Comparison of ENCODE assay signal across 28 cellular contexts in the genomic region with DNA sequence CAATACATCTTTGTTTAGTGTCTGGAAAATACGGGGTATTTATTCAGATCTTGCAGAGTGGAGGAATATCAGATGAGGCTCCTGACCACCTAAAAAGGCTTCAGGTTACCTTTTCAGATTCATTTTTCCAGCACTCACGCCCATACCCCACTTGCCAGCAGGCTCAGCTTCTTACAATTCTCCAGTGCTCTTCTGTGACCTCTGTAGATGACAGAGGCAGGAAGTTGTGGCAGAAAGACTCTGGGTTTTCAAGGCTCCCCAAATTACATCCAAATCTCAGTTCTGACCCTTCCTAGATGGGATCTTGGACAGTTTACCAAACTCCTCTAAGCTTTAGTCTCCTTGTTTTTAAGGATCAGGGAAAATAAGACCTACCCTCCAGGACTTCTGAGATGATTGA.
DNase-seq lines count a peak whose midpoint lies in the region; ATAC-seq, FAIRE-seq and TF ChIP-seq lines count a peak whose summit lies in the region.
"Had no signal": no experiment of that assay in that cellular context is flagged by ENCODE, and none has a peak within 500 bp of the region (broad histone marks: within the 10 kb centered on the region; RNA-seq: fewer than 3 reads in every experiment).

No MANE protein-coding gene starts in this region.

- no peaks in the 10 kb centered on the region for H3K9me2 ChIP-seq in PC-3 (replicated peaks; ENCODE audit: low read length)

- H3K27ac ChIP-seq in PC-3 (ENCODE audit: low read length): peak overlapping the region; percentile 92
- H3K27ac ChIP-seq: C4-2B, epithelial cell of prostate, right lobe of liver, suprapubic skin, uterus had no signal

- peaks cover 12% of the 10 kb centered on the region; the same call in 1 of the 2 replicates for H3K36me3 ChIP-seq in PC-3 (ENCODE audit: low read depth, low read length)
- H3K36me3 ChIP-seq: Peyer's patch, right lobe of liver, suprapubic skin, uterus had no signal

- no peaks in the 10 kb centered on the region for H3K27me3 Mint-ChIP-seq in activated T-cell treated with anti-CD3 and anti-CD28 coated beads, Interleukin-2, amount 50 U/mL, for 4 hours (ENCODE audit: low read depth)
- H3K27me3 Mint-ChIP-seq in activated naive CD8-positive, alpha-beta T cell treated with anti-CD3 and anti-CD28 coated beads for 36 hours: no peaks in the 10 kb centered on the region
- H3K27me3 Mint-ChIP-seq in natural killer cell treated with Interleukin-12 subunit alpha and Interleukin-12 subunit beta and Interleukin-15 and Interleukin-18, amount 100 ng/mL, for 72 hours: no peaks in the 10 kb centered on the region

- no peak for TF ChIP-seq POLR2A in GM12892 (IDR thresholded peaks at IDR 0.05; ENCODE audit: low read depth, low read length)

- no peak overlapping the region for H3K4me3 ChIP-seq in PC-3 (ENCODE audit: low read length)
- H3K4me3 ChIP-seq: Peyer's patch, right lobe of liver, suprapubic skin, uterus had no signal

- no peaks in the 10 kb centered on the region for H3K79me2 ChIP-seq in PC-3 (ENCODE audit: low read length)

- peak overlapping the region; percentile 19 for H3K4me3 Mint-ChIP-seq in activated T-cell treated with anti-CD3 and anti-CD28 coated beads, Interleukin-2, amount 50 U/mL, for 4 hours
- no peak overlapping the region for H3K4me3 Mint-ChIP-seq in activated naive CD8-positive, alpha-beta T cell treated with anti-CD3 and anti-CD28 coated beads for 36 hours
- peak overlapping the region; percentile 83 for H3K4me3 Mint-ChIP-seq in natural killer cell treated with Interleukin-12 subunit alpha and Interleukin-12 subunit beta and Interleukin-15 and Interleukin-18, amount 100 ng/mL, for 72 hours
- H3K4me3 Mint-ChIP-seq: neural crest cell had no signal

- intact Hi-C loops in PC-3 (cut with micrococcal nuclease): loop anchor here (2.0 to 5.0 kb wide), 2 partner anchors 45 to 58 kb away; no protein-coding TSS in a partner anchor

- H2AFZ ChIP-seq in PC-3 (ENCODE audit: low read length): no peak overlapping the region

- in situ Hi-C loops in ACHN (cut with HindIII; ENCODE audit: low pct_ligation_motif_present, low pct_unique_long_range_greater_than_20kb, low sequenced_read_pairs): no loop called here

- no peak for FAIRE-seq in GM12892 (lab: Jason Lieb, UNC)
- FAIRE-seq: astrocyte, G401.6 had no signal

- H3K9ac ChIP-seq in PC-3 (ENCODE audit: low read length): no peak overlapping the region

- H3K9me3 Mint-ChIP-seq in activated T-cell treated with anti-CD3 and anti-CD28 coated beads, Interleukin-2, amount 50 U/mL, for 4 hours: no peaks in the 10 kb centered on the region
- peaks cover 2% of the 10 kb centered on the region for H3K9me3 Mint-ChIP-seq in activated naive CD8-positive, alpha-beta T cell treated with anti-CD3 and anti-CD28 coated beads for 36 hours
- H3K9me3 Mint-ChIP-seq in natural killer cell treated with Interleukin-12 subunit alpha and Interleukin-12 subunit beta and Interleukin-15 and Interleukin-18, amount 100 ng/mL, for 72 hours: peaks cover 3% of the 10 kb centered on the region
- H3K9me3 Mint-ChIP-seq: H9, neural crest cell had no signal

- no peaks in the 10 kb centered on the region for H3K27me3 ChIP-seq in PC-3 (ENCODE audit: low read length)
- H3K27me3 ChIP-seq: Peyer's patch, right lobe of liver, suprapubic skin, uterus had no signal

- peaks cover 87% of the 10 kb centered on the region for H3K4me1 Mint-ChIP-seq in activated T-cell treated with anti-CD3 and anti-CD28 coated beads, Interleukin-2, amount 50 U/mL, for 4 hours (ENCODE audit: low read depth)
- H3K4me1 Mint-ChIP-seq in activated naive CD8-positive, alpha-beta T cell treated with anti-CD3 and anti-CD28 coated beads for 36 hours: peaks cover 87% of the 10 kb centered on the region
- H3K4me1 Mint-ChIP-seq in natural killer cell treated with Interleukin-12 subunit alpha and Interleukin-12 subunit beta and Interleukin-15 and Interleukin-18, amount 100 ng/mL, for 72 hours (ENCODE audit: low read depth in 2 of 2): peaks cover 76% of the 10 kb centered on the region in 2 donors
- H3K4me1 Mint-ChIP-seq: neural crest cell had no signal

- H3K36me3 Mint-ChIP-seq in activated T-cell treated with anti-CD3 and anti-CD28 coated beads, Interleukin-2, amount 50 U/mL, for 4 hours (ENCODE audit: insufficient read depth): peaks cover 11% of the 10 kb centered on the region
- H3K36me3 Mint-ChIP-seq in activated naive CD8-positive, alpha-beta T cell treated with anti-CD3 and anti-CD28 coated beads for 36 hours: peaks cover 15% of the 10 kb centered on the region
- H3K36me3 Mint-ChIP-seq in natural killer cell treated with Interleukin-12 subunit alpha and Interleukin-12 subunit beta and Interleukin-15 and Interleukin-18, amount 100 ng/mL, for 72 hours: peaks cover 21% of the 10 kb centered on the region

- no peak for DNase-seq in activated T-cell treated with anti-CD3 and anti-CD28 coated beads, Interleukin-2, amount 50 U/mL, for 4 hours
- no peak for DNase-seq in activated T-cell treated with anti-CD3 and anti-CD28 coated beads, Interleukin-2, amount 50 U/mL, for 48 hours
- no peak for DNase-seq in PC-3
- DNase-seq in activated naive CD8-positive, alpha-beta T cell treated with anti-CD3 and anti-CD28 coated beads for 36 hours: no peak
- no peak for DNase-seq in natural killer cell treated with Interleukin-12 subunit alpha and Interleukin-12 subunit beta and Interleukin-15 and Interleukin-18, amount 100 ng/mL, for 72 hours (ENCODE audit: low spot score)
- no peak for DNase-seq in HK-2 (ENCODE audit: unreplicated experiment)
- DNase-seq in GM12892 (ENCODE audit: insufficient read length): no peak
- DNase-seq in ACHN: no peak
- DNase-seq: activated CD8-positive, alpha-beta memory T cell treated with anti-CD3 and anti-CD28 coated beads for 24 hours; activated effector memory CD4-positive, alpha-beta T cell treated with anti-CD3 and anti-CD28 coated beads, Interleukin-2, amount 50 U/mL, for 16 hours; H9; midbrain; MM.1S; NCI-H1436; NCI-H2107; NCI-H510A; NK-92 treated with Interleukin-12 subunit alpha and Interleukin-12 subunit beta, amount 100 ng/mL, for 24 hours; Peyer's patch; posterior cingulate gyrus; right lobe of liver; uterus had no signal

- POLR2A ChIA-PET in PC-3 (lab: Charles Lee; ENCODE audit: unreplicated experiment): no interaction called here

- H3F3A ChIP-seq in PC-3 (ENCODE audit: low read length, unreplicated experiment): peaks cover 14% of the 10 kb centered on the region

- CTCF ChIA-PET in PC-3 (lab: Charles Lee): no interaction called here

- TF ChIP-seq CTCF in PC-3 (conservative IDR thresholded peaks at IDR 0.05; ENCODE audit: low read depth, low read length): no peak

- no peak for ATAC-seq in activated T-cell treated with anti-CD3 and anti-CD28 coated beads, Interleukin-2, amount 50 U/mL, for 4 hours
- no peak for ATAC-seq in PC-3
- ATAC-seq in natural killer cell treated with Interleukin-12 subunit alpha and Interleukin-12 subunit beta and Interleukin-15 and Interleukin-18, amount 100 ng/mL, for 72 hours: no peak
- ATAC-seq: left lobe of liver had no signal

- H3K9me3 ChIP-seq in PC-3 (ENCODE audit: low read length): no peaks in the 10 kb centered on the region
- H3K9me3 ChIP-seq: Peyer's patch, right lobe of liver, suprapubic skin, uterus had no signal

- peak overlapping the region; percentile 27 for H3K27ac Mint-ChIP-seq in activated naive CD8-positive, alpha-beta T cell treated with anti-CD3 and anti-CD28 coated beads for 36 hours
- H3K27ac Mint-ChIP-seq in natural killer cell treated with Interleukin-12 subunit alpha and Interleukin-12 subunit beta and Interleukin-15 and Interleukin-18, amount 100 ng/mL, for 72 hours: peak overlapping the region; percentile 97 to 100

- BruUV-seq in PC-3 (replicated peaks; lab: Mats Ljungman, UMichigan): no TSS peak

- H3K4me1 ChIP-seq in PC-3 (ENCODE audit: insufficient read depth, low read length): peaks cover 50% of the 10 kb centered on the region
- H3K4me1 ChIP-seq: uterus had no signal

- H3K4me2 ChIP-seq in PC-3 (ENCODE audit: low read length): 0 out of 2 replicates have a peak overlapping the region, but pooled peaks have one; percentile 4

- no peaks in the 10 kb centered on the region for H4K20me1 ChIP-seq in PC-3 (ENCODE audit: low read length)
